In genomic region chr22:42116848-42117424, GRCh38 we compare ENCODE assay signal across 16 cellular contexts. TPM values are rescaled to one million over a fixed set of nuclear protein-coding genes. Genes with fewer than 3 reads are reported as not detected.
DNase-seq lines count a peak whose midpoint lies in the region; ATAC-seq and TF ChIP-seq lines count a peak whose summit lies in the region.
"Had no signal": no experiment of that assay in that cellular context is flagged by ENCODE, and none has a peak within 500 bp of the region (broad histone marks: within the 10 kb centered on the region; RNA-seq: fewer than 3 reads in every experiment).

No MANE protein-coding gene starts in this region.

- peaks cover 30% of the 10 kb centered on the region for H3K4me1 Mint-ChIP-seq in activated naive CD8-positive, alpha-beta T cell treated with anti-CD3 and anti-CD28 coated beads, Interleukin-2, amount 50 U/mL, for 24 hours

- no peak overlapping the region for H3K4me3 Mint-ChIP-seq in activated naive CD8-positive, alpha-beta T cell treated with anti-CD3 and anti-CD28 coated beads, Interleukin-2, amount 50 U/mL, for 24 hours

- CTCF ChIA-PET in HEK293T (lab: Yijun Ruan, JAX): interaction anchor here (0.5 to 1.1 kb wide), 4 partner anchors 133 to 322 kb away, joined by 3 read pairs; partner anchors contain the start of gene CENPM

- H3K9me3 Mint-ChIP-seq in activated naive CD8-positive, alpha-beta T cell treated with anti-CD3 and anti-CD28 coated beads, Interleukin-2, amount 50 U/mL, for 24 hours: peaks cover 17% of the 10 kb centered on the region

- H3K4me3 ChIP-seq in DND-41 (ENCODE audit: low read depth in 1 of 2, low read length in 2 of 2) (no peak overlapping the region), choroid plexus epithelial cell (ENCODE audit: low read depth, low read length) (no peak overlapping the region), lung (no peak overlapping the region)
- H3K4me3 ChIP-seq: dorsolateral prefrontal cortex, left ventricle myocardium inferior, spleen, testis had no signal

- H3K79me2 ChIP-seq in DND-41 (ENCODE audit: insufficient read depth, low read length): no peaks in the 10 kb centered on the region; the same call in 1 of the 2 replicates

- H3K4me2 ChIP-seq in DND-41 (ENCODE audit: insufficient read depth, low read length): no peak overlapping the region

- no peak for ATAC-seq in DND-41 (ENCODE audit: insufficient read depth, low read depth)
- no peak for ATAC-seq in lung (ENCODE audit: insufficient read depth, low FRiP score)
- no peak for ATAC-seq in activated naive CD8-positive, alpha-beta T cell treated with anti-CD3 and anti-CD28 coated beads, Interleukin-2, amount 50 U/mL, for 24 hours

- POLR2A ChIA-PET in HEK293T (lab: Yijun Ruan, JAX): interaction anchor here (0.6 kb wide), 1 partner anchor 52 kb away, joined by 3 read pairs; no protein-coding TSS in a partner anchor

- H3K36me3 Mint-ChIP-seq in activated naive CD8-positive, alpha-beta T cell treated with anti-CD3 and anti-CD28 coated beads, Interleukin-2, amount 50 U/mL, for 24 hours (ENCODE audit: low read depth): peaks cover 11% of the 10 kb centered on the region

- peaks cover 26% of the 10 kb centered on the region for H3K9me3 ChIP-seq in DND-41 (ENCODE audit: insufficient read depth, low read length, severe bottlenecking)
- peaks cover 0 to 10% of the 10 kb centered on the region in 2 donors for H3K9me3 ChIP-seq in lung (ENCODE audit: control insufficient read depth in 2 of 2, insufficient read depth in 1 of 2, low read length in 1 of 2)
- H3K9me3 ChIP-seq: testis had no signal

- no peaks in the 10 kb centered on the region for H3K27me3 ChIP-seq in DND-41 (ENCODE audit: insufficient read depth, low read length, poor library complexity)
- H3K27me3 ChIP-seq in lung (ENCODE audit: control insufficient read depth, insufficient read depth): no peaks in the 10 kb centered on the region
- H3K27me3 ChIP-seq: dorsolateral prefrontal cortex, spleen, testis had no signal

- no peaks in the 10 kb centered on the region for H3K27me3 Mint-ChIP-seq in activated naive CD8-positive, alpha-beta T cell treated with anti-CD3 and anti-CD28 coated beads, Interleukin-2, amount 50 U/mL, for 24 hours

- H3K4me1 ChIP-seq in DND-41 (ENCODE audit: insufficient read depth, low read length): peaks cover 30% of the 10 kb centered on the region
- no peaks in the 10 kb centered on the region for H3K4me1 ChIP-seq in lung (ENCODE audit: control insufficient read depth in 2 of 2, insufficient read depth in 2 of 2, low read length in 2 of 2)
- H3K4me1 ChIP-seq: left ventricle myocardium inferior, testis had no signal

- H4K20me1 ChIP-seq in DND-41 (ENCODE audit: insufficient read depth, low read length): no peaks in the 10 kb centered on the region

- H3K36me3 ChIP-seq in DND-41 (ENCODE audit: insufficient read depth, low read length) (0 out of 2 replicates have a peak, but pooled peaks cover 2% of the 10 kb centered on the region), lung (ENCODE audit: control insufficient read depth in 2 of 2, insufficient read depth in 2 of 2, low read length in 2 of 2) (no peaks in the 10 kb centered on the region)

- no peak overlapping the region for H2AFZ ChIP-seq in DND-41 (ENCODE audit: low read depth, low read length)

- TF ChIP-seq CTCF in DND-41 (IDR thresholded peaks at IDR 0.05; ENCODE audit: borderline replicate concordance, extremely low read depth, low read length, poor library complexity, severe bottlenecking) (peak; percentile 32), choroid plexus epithelial cell (conservative IDR thresholded peaks at IDR 0.05; ENCODE audit: low read depth, low read length) (no peak), lung (IDR thresholded peaks at IDR 0.05; ENCODE audit: control extremely low read depth, extremely low read depth) (no peak)

- H3K27ac Mint-ChIP-seq in activated naive CD8-positive, alpha-beta T cell treated with anti-CD3 and anti-CD28 coated beads, Interleukin-2, amount 50 U/mL, for 24 hours: no peak overlapping the region

- H3K9ac ChIP-seq in DND-41 (ENCODE audit: low read depth, low read length): no peak overlapping the region

- WGBS in lung, 2 donors: 76 to 79% methylated on average over 4 of the region's 4 CpGs

- DNase-seq in DND-41 (no peak), HEK293T (ENCODE audit: extremely low spot score) (no peak), choroid plexus epithelial cell (ENCODE audit: low read depth) (peak; percentile 38), lung (ENCODE audit: low spot score) (peak; percentile 60), occipital lobe (lab: John Stamatoyannopoulos, UW) (no peak), amniotic stem cell (lab: John Stamatoyannopoulos, UW) (no peak), GM03348 (ENCODE audit: low spot score) (no peak)
- no peak for DNase-seq in activated naive CD8-positive, alpha-beta T cell treated with anti-CD3 and anti-CD28 coated beads, Interleukin-2, amount 50 U/mL, for 24 hours
- DNase-seq: activated T-cell treated with anti-CD3 and anti-CD28 coated beads, Interleukin-2, amount 50 U/mL, for 1 hour; aorta; dorsolateral prefrontal cortex; left ventricle myocardium inferior; NCI-H1694; NK-92 treated with Interleukin-12 subunit alpha and Interleukin-12 subunit beta, amount 100 ng/mL, for 24 hours; spleen; testis had no signal

- H3K27ac ChIP-seq in DND-41 (ENCODE audit: low read length) (no peak overlapping the region), lung (ENCODE audit: low read depth in 1 of 2, low read length in 1 of 2) (peak overlapping the region in 1 of 2 donors; percentile 29)
- H3K27ac ChIP-seq: dorsolateral prefrontal cortex, left ventricle myocardium inferior, spleen, testis had no signal

TF ChIP-seq in HEK293T, 16 proteins besides CTCF, POLR2A, EP300 and RAD21:
- no peak for TF ChIP-seq NFRKB (IDR thresholded peaks at IDR 0.05)
- no peak for TF ChIP-seq FOXA1 (IDR thresholded peaks at IDR 0.05)
- TF ChIP-seq PKNOX1 (IDR thresholded peaks at IDR 0.05): peak; percentile 15; the same call in 1 of the 2 replicates

RNA-seq across cellular contexts. Expression of gene CYP2D6, which starts 13.7 kb away (rescaled TPM):
- 1 to 10 TPM in 1 of 2 donors, under 1 TPM in 1; 0.94 to 1.3 TPM for total RNA-seq in lung
- 1 to 10 TPM in 1 of 2 donors, under 1 TPM in 1; 0.80 to 1.3 TPM for polyA plus RNA-seq in lung
- total RNA-seq in occipital lobe: 1.7 TPM

RNA-seq across cellular contexts. Expression of gene NDUFA6, which starts 26.4 kb away (rescaled TPM):
- 10 to 100 TPM; 37.9 to 61.5 TPM for total RNA-seq in lung
- 100 to 1,000 TPM in 1 of 2 donors, 10 to 100 TPM in 1; 78.6 to 118 TPM for polyA plus RNA-seq in lung
- 34.3 TPM for total RNA-seq in occipital lobe

RNA-seq across cellular contexts. Expression of gene SMDT1, which starts 37.4 kb away (rescaled TPM):
- total RNA-seq in lung (100 to 1,000 TPM in 1 of 2 donors, 10 to 100 TPM in 1; 34.7 to 133 TPM), occipital lobe (15.9 TPM)
- 100 to 1,000 TPM in 1 of 2 donors, 10 to 100 TPM in 1; 67.4 to 167 TPM for polyA plus RNA-seq in lung

RNA-seq across cellular contexts. Expression of gene PHETA2, which starts 42.9 kb away (rescaled TPM):
- total RNA-seq in lung (10 to 100 TPM; 11.8 to 18.1 TPM), occipital lobe (3.0 TPM)
- polyA plus RNA-seq in lung: 10 to 100 TPM; 12.8 to 14.1 TPM

RNA-seq across cellular contexts. Expression of gene NAGA, which starts 46.3 kb away (rescaled TPM):
- 10 to 100 TPM; 33.9 to 45.3 TPM for total RNA-seq in lung
- polyA plus RNA-seq in lung: 10 to 100 TPM in 1 of 2 donors, 1 to 10 TPM in 1; 9.9 to 48.0 TPM
- 10.0 TPM for total RNA-seq in occipital lobe

Comparison
In these comparisons a context has a peak if more than half of its experiments do, and no peak if none do; other contexts are left out.
1. DNase-seq: peak in choroid plexus epithelial cell (single experiment) and lung (single experiment); none in DND-41 (single experiment), HEK293T (single experiment), occipital lobe (single experiment), activated naive CD8-positive, alpha-beta T cell treated with anti-CD3 and anti-CD28 coated beads, Interleukin-2, amount 50 U/mL, for 24 hours (single experiment), amniotic stem cell (single experiment) and GM03348 (single experiment).